8 cellular contexts compared by ENCODE assay signal in genomic region chr1:32337855-32338636, GRCh38. TPM values are rescaled to one million over a fixed set of nuclear protein-coding genes. Genes with fewer than 3 reads are reported as not detected.
DNase-seq lines count a peak whose midpoint lies in the region; ATAC-seq and TF ChIP-seq lines count a peak whose summit lies in the region.

No MANE protein-coding gene starts in this region.

- POLR2A ChIA-PET in naive thymus-derived CD8-positive, alpha-beta T cell (lab: Charles Lee), result interaction anchor here (0.8 to 6.7 kb wide), 9 partner anchors 12 to 165 kb away, joined by 3 to 147 read pairs (median 4); partner anchors contain the start of genes BSDC1, EIF3I, FAM167B and LCK

- H3K9me3 Mint-ChIP-seq in naive thymus-derived CD8-positive, alpha-beta T cell, result no peaks in the 10 kb centered on the region

- DNase-seq in COLO668 (lab: John Stamatoyannopoulos, UW; ENCODE audit: unreplicated experiment) (peak; percentile 52), NCI-H2107 (lab: John Stamatoyannopoulos, UW) (peak; percentile 35), body of pancreas (peak in 3 of 4 donors; percentile 46 to 59 (median 49)), LoVo (ENCODE audit: low spot score) (no peak)
- DNase-seq in naive thymus-derived CD8-positive, alpha-beta T cell, result no peak
- no peak for DNase-seq in NK-92 treated with Interleukin-12 subunit alpha and Interleukin-12 subunit beta, amount 100 ng/mL, for 24 hours (lab: John Stamatoyannopoulos, UW)

- no peak for TF ChIP-seq CTCF in body of pancreas (IDR thresholded peaks at IDR 0.05)

- H3K27ac ChIP-seq in body of pancreas, result peak overlapping the region in 2 of 4 donors; percentile 45 to 57

- no peaks in the 10 kb centered on the region for H3K27me3 ChIP-seq in body of pancreas

- H3K4me3 Mint-ChIP-seq in naive thymus-derived CD8-positive, alpha-beta T cell, result peak overlapping the region in 8 of 10 donors; percentile 6 to 75 (median 36)

- H3K9me3 ChIP-seq in body of pancreas, result no peaks in the 10 kb centered on the region

- 47 to 61% methylated on average over 7 to 16 of the region's 16 CpGs for WGBS in body of pancreas, 2 donors

- TF ChIP-seq POLR2A in body of pancreas (IDR thresholded peaks at IDR 0.05) (no peak), GM18505 (IDR thresholded peaks at IDR 0.05; ENCODE audit: borderline replicate concordance, extremely low read depth, insufficient read depth, insufficient read length) (no peak)

- H3K36me3 ChIP-seq in body of pancreas (replicated peaks in 1 of 2; ENCODE audit: insufficient read depth in 1 of 2, low read depth in 2 of 2), result no peaks in the 10 kb centered on the region

- no peak overlapping the region for H3K4me3 ChIP-seq in body of pancreas

- H3K36me3 Mint-ChIP-seq in naive thymus-derived CD8-positive, alpha-beta T cell, result peaks cover 0 to 7% (median 0%) of the 10 kb centered on the region in 3 donors

- intact Hi-C loops in body of pancreas (cut with DNase I), result no loop called here

- peak overlapping the region in 8 of 10 donors; percentile 16 to 84 (median 56) for H3K27ac Mint-ChIP-seq in naive thymus-derived CD8-positive, alpha-beta T cell

- ATAC-seq in body of pancreas, result peak; percentile 53
- ATAC-seq in naive thymus-derived CD8-positive, alpha-beta T cell, result no peak
- no peak for ATAC-seq in HG03025 (IDR thresholded peaks at IDR 0.05; ENCODE audit: low FRiP score, unreplicated experiment)
- ATAC-seq in GM18505 (IDR thresholded peaks at IDR 0.05; ENCODE audit: unreplicated experiment), result no peak

- no peaks in the 10 kb centered on the region for H3K27me3 Mint-ChIP-seq in naive thymus-derived CD8-positive, alpha-beta T cell

- H3K4me1 ChIP-seq in body of pancreas, result peaks cover 21% of the 10 kb centered on the region

- H3K4me1 Mint-ChIP-seq in naive thymus-derived CD8-positive, alpha-beta T cell, result peaks cover 30 to 58% (median 42%) of the 10 kb centered on the region in 4 donors

RNA-seq across cellular contexts. Expression of gene MARCKSL1, which starts 2.0 kb away (rescaled TPM):
- 10 to 100 TPM; 12.9 to 34.5 TPM for total RNA-seq in body of pancreas
- 10 to 100 TPM; 39.1 to 41.1 TPM for total RNA-seq in naive thymus-derived CD8-positive, alpha-beta T cell
- polyA plus RNA-seq in naive thymus-derived CD8-positive, alpha-beta T cell, result 10 to 100 TPM; 37.8 to 81.4 (median 72.7) TPM

RNA-seq across cellular contexts. Expression of gene FAM229A, which starts 24.2 kb away (rescaled TPM):
- total RNA-seq in body of pancreas, result 10 to 100 TPM in 1 of 2 donors, 1 to 10 TPM in 1; 3.6 to 15.6 TPM
- 10 to 100 TPM; 28.7 to 30.7 TPM for total RNA-seq in naive thymus-derived CD8-positive, alpha-beta T cell
- polyA plus RNA-seq in naive thymus-derived CD8-positive, alpha-beta T cell, result under 1 TPM; 0.06 to 0.47 (median 0.14) TPM

RNA-seq across cellular contexts. Expression of gene TSSK3, which starts 24.3 kb away (rescaled TPM):
- 10 to 100 TPM in 1 of 2 donors, 1 to 10 TPM in 1; 1.8 to 12.2 TPM for total RNA-seq in body of pancreas
- total RNA-seq in naive thymus-derived CD8-positive, alpha-beta T cell, result 1 to 10 TPM; 2.9 to 3.7 TPM
- 1 to 10 TPM in 2 of 3 donors, under 1 TPM in 1; 0.20 to 2.5 (median 2.0) TPM for polyA plus RNA-seq in naive thymus-derived CD8-positive, alpha-beta T cell

RNA-seq across cellular contexts. Expression of gene HDAC1, which starts 46.2 kb away (rescaled TPM):
- total RNA-seq in body of pancreas, result 10 to 100 TPM; 32.7 to 50.4 TPM
- total RNA-seq in naive thymus-derived CD8-positive, alpha-beta T cell, result 100 to 1,000 TPM; 154 to 156 TPM
- 100 to 1,000 TPM; 171 to 202 (median 173) TPM for polyA plus RNA-seq in naive thymus-derived CD8-positive, alpha-beta T cell

RNA-seq across cellular contexts. Expression of gene BSDC1, which starts 56.2 kb away (rescaled TPM):
- 10 to 100 TPM; 53.2 to 83.7 TPM for total RNA-seq in body of pancreas
- total RNA-seq in naive thymus-derived CD8-positive, alpha-beta T cell, result 100 to 1,000 TPM; 112 to 113 TPM
- 10 to 100 TPM; 29.5 to 39.6 (median 31.1) TPM for polyA plus RNA-seq in naive thymus-derived CD8-positive, alpha-beta T cell

Comparison
In these comparisons a context has a peak if more than half of its experiments do, and no peak if none do; other contexts are left out.
1. DNase-seq: peak in COLO668 (single experiment), NCI-H2107 (single experiment) and body of pancreas (3 of 4); none in naive thymus-derived CD8-positive, alpha-beta T cell (0 of 10), NK-92 treated with Interleukin-12 subunit alpha and Interleukin-12 subunit beta, amount 100 ng/mL, for 24 hours (single experiment) and LoVo (single experiment).